In genomic region chr7:37234928-37235327, GRCh38 we compare ENCODE assay signal across 8 cellular contexts.
DNase-seq lines count a peak whose midpoint lies in the region; ATAC-seq, FAIRE-seq and TF ChIP-seq lines count a peak whose summit lies in the region.

No MANE protein-coding gene starts in this region.

- ATAC-seq in thoracic aorta (ENCODE audit: insufficient number of reproducible peaks, low FRiP score, low read depth) (no peak), GM21528 (IDR thresholded peaks at IDR 0.05; ENCODE audit: low FRiP score, unreplicated experiment) (no peak), HG03378 (IDR thresholded peaks at IDR 0.05; ENCODE audit: unreplicated experiment) (no peak)

- DNase-seq in A172 (ENCODE audit: low spot score) (peak; percentile 51), RPMI8226 (peak; percentile 47), frontal cortex (ENCODE audit: low spot score in 2 of 2) (peak in 1 of 2 donors; percentile 9), thoracic aorta (ENCODE audit: low spot score) (no peak), T-helper 9 cell (no peak)

- H3K9me3 ChIP-seq in thoracic aorta = no peaks in the 10 kb centered on the region

- H3K27ac ChIP-seq in thoracic aorta = no peak overlapping the region

- no peak overlapping the region for H3K4me3 ChIP-seq in thoracic aorta

- FAIRE-seq in frontal cortex (lab: Jason Lieb, UNC) = peak; percentile 76

- no peaks in the 10 kb centered on the region for H3K36me3 ChIP-seq in thoracic aorta

- no peaks in the 10 kb centered on the region for H3K27me3 ChIP-seq in thoracic aorta (replicated peaks; ENCODE audit: insufficient read depth)

- peaks cover 0 to 8% of the 10 kb centered on the region in 2 donors for H3K4me1 ChIP-seq in thoracic aorta (ENCODE audit: control insufficient read depth in 1 of 2, low read depth in 2 of 2)

- TF ChIP-seq CTCF in GM12873 (IDR thresholded peaks at IDR 0.05; ENCODE audit: insufficient read depth, low read depth, low read length, missing control alignments) (peak; percentile 53), thoracic aorta (IDR thresholded peaks at IDR 0.05) (peak; percentile 52)

Comparison
In these comparisons a context has a peak if more than half of its experiments do, and no peak if none do; other contexts are left out.
1. DNase-seq: peak in A172 (single experiment) and RPMI8226 (single experiment); none in thoracic aorta (single experiment) and T-helper 9 cell (single experiment).